ENCODE assay signal across 1 cellular context in genomic region chr3:14836049-14836468, GRCh38.
TF ChIP-seq lines count a peak whose summit lies in the region.

No MANE protein-coding gene starts in this region.

TF ChIP-seq in H1, 55 proteins besides CTCF, POLR2A, EP300 and RAD21 (continued from another document):
- TF ChIP-seq SIN3A (conservative IDR thresholded peaks at IDR 0.05 in 1 of 2, IDR thresholded peaks at IDR 0.05 in 1 of 2; ENCODE audit: low read depth in 1 of 2, low read length in 2 of 2): no peak
- TF ChIP-seq RBBP5 (IDR thresholded peaks at IDR 0.05; ENCODE audit: borderline replicate concordance, low read depth, low read length): no peak
- no peak for TF ChIP-seq USF2 (IDR thresholded peaks at IDR 0.05; ENCODE audit: low read length)
- TF ChIP-seq E2F6 (IDR thresholded peaks at IDR 0.05): no peak
TF ChIP-seq in H1: peak in this region for 0.
